In genomic region chr22:33302049-33302545, GRCh38 we compare ENCODE assay signal across 1 cellular context.
TF ChIP-seq lines count a peak whose summit lies in the region.

No MANE protein-coding gene starts in this region.

TF ChIP-seq in HepG2, 621 proteins besides CTCF, POLR2A, EP300 and RAD21 (continued from another document and continues in another):
- TF ChIP-seq, protein P1, sequence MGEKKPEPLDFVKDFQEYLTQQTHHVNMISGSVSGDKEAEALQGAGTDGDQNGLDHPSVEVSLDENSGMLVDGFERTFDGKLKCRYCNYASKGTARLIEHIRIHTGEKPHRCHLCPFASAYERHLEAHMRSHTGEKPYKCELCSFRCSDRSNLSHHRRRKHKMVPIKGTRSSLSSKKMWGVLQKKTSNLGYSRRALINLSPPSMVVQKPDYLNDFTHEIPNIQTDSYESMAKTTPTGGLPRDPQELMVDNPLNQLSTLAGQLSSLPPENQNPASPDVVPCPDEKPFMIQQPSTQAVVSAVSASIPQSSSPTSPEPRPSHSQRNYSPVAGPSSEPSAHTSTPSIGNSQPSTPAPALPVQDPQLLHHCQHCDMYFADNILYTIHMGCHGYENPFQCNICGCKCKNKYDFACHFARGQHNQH (CRISPR knock-in tag; IDR thresholded peaks at IDR 0.05) = peak; percentile 63; the same call in 1 of the 2 replicates
- TF ChIP-seq ZNF616 (CRISPR knock-in tag; IDR thresholded peaks at IDR 0.05; ENCODE audit: low read depth) = no peak
- no peak for TF ChIP-seq ATAD3A (CRISPR knock-in tag; IDR thresholded peaks at IDR 0.05)
- TF ChIP-seq ARID2 (CRISPR knock-in tag; IDR thresholded peaks at IDR 0.05; ENCODE audit: borderline replicate concordance) = no peak
- TF ChIP-seq ZNF580 (CRISPR knock-in tag; IDR thresholded peaks at IDR 0.05; ENCODE audit: borderline replicate concordance, low read depth) = peak; percentile 74; the same call in 1 of the 2 replicates
- TF ChIP-seq RAD51 (IDR thresholded peaks at IDR 0.05; ENCODE audit: borderline replicate concordance) = no peak
- TF ChIP-seq HMGXB4 (CRISPR knock-in tag; IDR thresholded peaks at IDR 0.05; ENCODE audit: borderline replicate concordance in 1 of 2, low read depth in 1 of 2) = peak; percentile 29 to 34; a peak in 1 of 4 replicates
- no peak for TF ChIP-seq ZZZ3 (CRISPR knock-in tag; IDR thresholded peaks at IDR 0.05; ENCODE audit: borderline replicate concordance)
- no peak for TF ChIP-seq DNMT3B (CRISPR knock-in tag; conservative IDR thresholded peaks at IDR 0.05)
- TF ChIP-seq LCORL (IDR thresholded peaks at IDR 0.05) = no peak
- TF ChIP-seq LCORL (CRISPR knock-in tag; IDR thresholded peaks at IDR 0.05) = 0 out of 2 replicates have a peak, but pooled peaks have one; percentile 24
- no peak for TF ChIP-seq THYN1 (CRISPR knock-in tag; IDR thresholded peaks at IDR 0.05; ENCODE audit: borderline replicate concordance, low read depth)
- TF ChIP-seq KAT8 (CRISPR knock-in tag; IDR thresholded peaks at IDR 0.05) = 0 out of 2 replicates have a peak, but pooled peaks have one; percentile 45
- TF ChIP-seq YEATS2 (CRISPR knock-in tag; IDR thresholded peaks at IDR 0.05; ENCODE audit: borderline replicate concordance) = no peak
- TF ChIP-seq EHMT2 (IDR thresholded peaks at IDR 0.05; ENCODE audit: borderline replicate concordance, low read depth, low read length) = no peak
- TF ChIP-seq, protein P2, sequence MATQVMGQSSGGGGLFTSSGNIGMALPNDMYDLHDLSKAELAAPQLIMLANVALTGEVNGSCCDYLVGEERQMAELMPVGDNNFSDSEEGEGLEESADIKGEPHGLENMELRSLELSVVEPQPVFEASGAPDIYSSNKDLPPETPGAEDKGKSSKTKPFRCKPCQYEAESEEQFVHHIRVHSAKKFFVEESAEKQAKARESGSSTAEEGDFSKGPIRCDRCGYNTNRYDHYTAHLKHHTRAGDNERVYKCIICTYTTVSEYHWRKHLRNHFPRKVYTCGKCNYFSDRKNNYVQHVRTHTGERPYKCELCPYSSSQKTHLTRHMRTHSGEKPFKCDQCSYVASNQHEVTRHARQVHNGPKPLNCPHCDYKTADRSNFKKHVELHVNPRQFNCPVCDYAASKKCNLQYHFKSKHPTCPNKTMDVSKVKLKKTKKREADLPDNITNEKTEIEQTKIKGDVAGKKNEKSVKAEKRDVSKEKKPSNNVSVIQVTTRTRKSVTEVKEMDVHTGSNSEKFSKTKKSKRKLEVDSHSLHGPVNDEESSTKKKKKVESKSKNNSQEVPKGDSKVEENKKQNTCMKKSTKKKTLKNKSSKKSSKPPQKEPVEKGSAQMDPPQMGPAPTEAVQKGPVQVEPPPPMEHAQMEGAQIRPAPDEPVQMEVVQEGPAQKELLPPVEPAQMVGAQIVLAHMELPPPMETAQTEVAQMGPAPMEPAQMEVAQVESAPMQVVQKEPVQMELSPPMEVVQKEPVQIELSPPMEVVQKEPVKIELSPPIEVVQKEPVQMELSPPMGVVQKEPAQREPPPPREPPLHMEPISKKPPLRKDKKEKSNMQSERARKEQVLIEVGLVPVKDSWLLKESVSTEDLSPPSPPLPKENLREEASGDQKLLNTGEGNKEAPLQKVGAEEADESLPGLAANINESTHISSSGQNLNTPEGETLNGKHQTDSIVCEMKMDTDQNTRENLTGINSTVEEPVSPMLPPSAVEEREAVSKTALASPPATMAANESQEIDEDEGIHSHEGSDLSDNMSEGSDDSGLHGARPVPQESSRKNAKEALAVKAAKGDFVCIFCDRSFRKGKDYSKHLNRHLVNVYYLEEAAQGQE (IDR thresholded peaks at IDR 0.05; ENCODE audit: borderline replicate concordance in 1 of 2, low read depth in 1 of 2, low read length in 2 of 2) = no peak
- TF ChIP-seq ZNF142 (CRISPR knock-in tag; IDR thresholded peaks at IDR 0.05) = no peak
- peak; percentile 41; the same call in 1 of the 2 replicates for TF ChIP-seq HNF4A (CRISPR knock-in tag; IDR thresholded peaks at IDR 0.05)
- peak; percentile 57; the same call in 1 of the 2 replicates for TF ChIP-seq MIXL1 (CRISPR knock-in tag; IDR thresholded peaks at IDR 0.05)
- TF ChIP-seq NONO (IDR thresholded peaks at IDR 0.05) = no peak
- TF ChIP-seq NONO (CRISPR knock-in tag; conservative IDR thresholded peaks at IDR 0.05) = peak; percentile 59
- peak; percentile 66; the same call in 1 of the 2 replicates for TF ChIP-seq GATAD2A (CRISPR knock-in tag; IDR thresholded peaks at IDR 0.05)
- 0 out of 2 replicates have a peak, but pooled peaks have one; percentile 39 for TF ChIP-seq ZNF335 (CRISPR knock-in tag; IDR thresholded peaks at IDR 0.05)
- peak; percentile 63 for TF ChIP-seq RXRB (CRISPR knock-in tag; IDR thresholded peaks at IDR 0.05; ENCODE audit: borderline replicate concordance)
- TF ChIP-seq, protein P3, sequence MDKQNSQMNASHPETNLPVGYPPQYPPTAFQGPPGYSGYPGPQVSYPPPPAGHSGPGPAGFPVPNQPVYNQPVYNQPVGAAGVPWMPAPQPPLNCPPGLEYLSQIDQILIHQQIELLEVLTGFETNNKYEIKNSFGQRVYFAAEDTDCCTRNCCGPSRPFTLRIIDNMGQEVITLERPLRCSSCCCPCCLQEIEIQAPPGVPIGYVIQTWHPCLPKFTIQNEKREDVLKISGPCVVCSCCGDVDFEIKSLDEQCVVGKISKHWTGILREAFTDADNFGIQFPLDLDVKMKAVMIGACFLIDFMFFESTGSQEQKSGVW (CRISPR knock-in tag; IDR thresholded peaks at IDR 0.05; ENCODE audit: borderline replicate concordance) = no peak
- TF ChIP-seq, protein P4, sequence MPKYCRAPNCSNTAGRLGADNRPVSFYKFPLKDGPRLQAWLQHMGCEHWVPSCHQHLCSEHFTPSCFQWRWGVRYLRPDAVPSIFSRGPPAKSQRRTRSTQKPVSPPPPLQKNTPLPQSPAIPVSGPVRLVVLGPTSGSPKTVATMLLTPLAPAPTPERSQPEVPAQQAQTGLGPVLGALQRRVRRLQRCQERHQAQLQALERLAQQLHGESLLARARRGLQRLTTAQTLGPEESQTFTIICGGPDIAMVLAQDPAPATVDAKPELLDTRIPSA (CRISPR knock-in tag; IDR thresholded peaks at IDR 0.05; ENCODE audit: borderline replicate concordance) = no peak
- no peak for TF ChIP-seq KMT2A (CRISPR knock-in tag; IDR thresholded peaks at IDR 0.05)
- TF ChIP-seq ZNF746 (CRISPR knock-in tag; IDR thresholded peaks at IDR 0.05) = no peak
- TF ChIP-seq FOXC1 (CRISPR knock-in tag; IDR thresholded peaks at IDR 0.05; ENCODE audit: borderline replicate concordance) = 0 out of 2 replicates have a peak, but pooled peaks have one; percentile 29
- no peak for TF ChIP-seq SMARCE1 (IDR thresholded peaks at IDR 0.05; ENCODE audit: borderline replicate concordance)
- 0 out of 2 replicates have a peak, but pooled peaks have one; percentile 49 for TF ChIP-seq ATF2 (CRISPR knock-in tag; IDR thresholded peaks at IDR 0.05)
- TF ChIP-seq, protein P5, sequence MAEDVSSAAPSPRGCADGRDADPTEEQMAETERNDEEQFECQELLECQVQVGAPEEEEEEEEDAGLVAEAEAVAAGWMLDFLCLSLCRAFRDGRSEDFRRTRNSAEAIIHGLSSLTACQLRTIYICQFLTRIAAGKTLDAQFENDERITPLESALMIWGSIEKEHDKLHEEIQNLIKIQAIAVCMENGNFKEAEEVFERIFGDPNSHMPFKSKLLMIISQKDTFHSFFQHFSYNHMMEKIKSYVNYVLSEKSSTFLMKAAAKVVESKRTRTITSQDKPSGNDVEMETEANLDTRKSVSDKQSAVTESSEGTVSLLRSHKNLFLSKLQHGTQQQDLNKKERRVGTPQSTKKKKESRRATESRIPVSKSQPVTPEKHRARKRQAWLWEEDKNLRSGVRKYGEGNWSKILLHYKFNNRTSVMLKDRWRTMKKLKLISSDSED (CRISPR knock-in tag; IDR thresholded peaks at IDR 0.05) = no peak
- 0 out of 2 replicates have a peak, but pooled peaks have one; percentile 38 for TF ChIP-seq ZNF770 (CRISPR knock-in tag; IDR thresholded peaks at IDR 0.05)
- TF ChIP-seq GATAD1 (CRISPR knock-in tag; IDR thresholded peaks at IDR 0.05) = no peak
- peak; percentile 72; the same call in 1 of the 2 replicates for TF ChIP-seq ZNF331 (CRISPR knock-in tag; IDR thresholded peaks at IDR 0.05)
- TF ChIP-seq CREB1 (IDR thresholded peaks at IDR 0.05) = no peak
- no peak for TF ChIP-seq CREB1 (CRISPR knock-in tag; IDR thresholded peaks at IDR 0.05)
- TF ChIP-seq ZNF430 (CRISPR knock-in tag; IDR thresholded peaks at IDR 0.05) = 0 out of 2 replicates have a peak, but pooled peaks have one; percentile 16
- no peak for TF ChIP-seq ZNF816 (CRISPR knock-in tag; IDR thresholded peaks at IDR 0.05; ENCODE audit: borderline replicate concordance)
- TF ChIP-seq ZNF660 (CRISPR knock-in tag; IDR thresholded peaks at IDR 0.05; ENCODE audit: borderline replicate concordance, low read depth) = no peak
- TF ChIP-seq ZNF441 (CRISPR knock-in tag; IDR thresholded peaks at IDR 0.05; ENCODE audit: borderline replicate concordance) = no peak
- no peak for TF ChIP-seq SMAD1 (CRISPR knock-in tag; IDR thresholded peaks at IDR 0.05; ENCODE audit: borderline replicate concordance, low read depth)
- TF ChIP-seq SMAD9 (CRISPR knock-in tag; IDR thresholded peaks at IDR 0.05) = no peak
